12 cellular contexts compared by ENCODE assay signal in genomic region chr3:129623447-129624118, GRCh38. TPM values are rescaled to one million over a fixed set of nuclear protein-coding genes. Genes with fewer than 3 reads are reported as not detected.
DNase-seq lines count a peak whose midpoint lies in the region; ATAC-seq and TF ChIP-seq lines count a peak whose summit lies in the region.
"Had no signal": no experiment of that assay in that cellular context is flagged by ENCODE, and none has a peak within 500 bp of the region (broad histone marks: within the 10 kb centered on the region; RNA-seq: fewer than 3 reads in every experiment).

No MANE protein-coding gene starts in this region.

- H3K27me3 ChIP-seq in left lung, result no peaks in the 10 kb centered on the region
- H3K27me3 ChIP-seq in skeletal muscle tissue (ENCODE audit: control insufficient read depth in 3 of 3, insufficient read depth in 3 of 3, low read length in 3 of 3), result no peaks in the 10 kb centered on the region

- H3K9me3 Mint-ChIP-seq in chondrocyte (ENCODE audit: low read depth), result no peaks in the 10 kb centered on the region

- H3K27me3 Mint-ChIP-seq in chondrocyte (ENCODE audit: low read depth), result no peaks in the 10 kb centered on the region

- DNase-seq in chondrocyte (ENCODE audit: low spot score) (no peak), left lung (peak; percentile 73 to 84), NCI-H510A (lab: John Stamatoyannopoulos, UW) (no peak), cerebellum (ENCODE audit: low spot score) (no peak)
- DNase-seq: activated gamma-delta T cell; Calu3; NCI-H1436; stimulated activated CD4-positive, alpha-beta T cell treated with anti-CD3 and anti-CD28 coated beads, Interleukin-2, amount 100 ng/mL, for 24 hours had no signal

- H3K4me1 ChIP-seq in left lung (peaks cover 55 to 90% of the 10 kb centered on the region in 2 donors), skeletal muscle tissue (ENCODE audit: control insufficient read depth in 3 of 3, insufficient read depth in 3 of 3, low read length in 3 of 3) (peaks cover 64 to 73% (median 67%) of the 10 kb centered on the region in 3 donors)

- H3K27ac ChIP-seq in left lung (peak overlapping the region; percentile 97 to 98), skeletal muscle tissue (ENCODE audit: low read depth, low read length) (peak overlapping the region; percentile 84)

- H3K36me3 ChIP-seq in left lung (no peaks in the 10 kb centered on the region), skeletal muscle tissue (ENCODE audit: control insufficient read depth in 3 of 3, insufficient read depth in 3 of 3, low read length in 3 of 3) (no peaks in the 10 kb centered on the region)

- H3K4me3 Mint-ChIP-seq in chondrocyte (ENCODE audit: unreplicated experiment), result no peak overlapping the region

- H3K4me1 Mint-ChIP-seq in chondrocyte (ENCODE audit: low read depth), result peaks cover 69% of the 10 kb centered on the region

- no peaks in the 10 kb centered on the region for H3K36me3 Mint-ChIP-seq in chondrocyte (ENCODE audit: low read depth)

- peak overlapping the region in 2 of 3 donors; percentile 8 to 33 for H3K9ac ChIP-seq in skeletal muscle tissue (ENCODE audit: low read depth in 1 of 3, low read length in 3 of 3)

- no peaks in the 10 kb centered on the region for H3K9me3 ChIP-seq in left lung
- H3K9me3 ChIP-seq in skeletal muscle tissue (ENCODE audit: control insufficient read depth in 3 of 3, low read length in 3 of 3), result no peaks in the 10 kb centered on the region

- peak; percentile 7 for TF ChIP-seq CTCF in GM12873 (IDR thresholded peaks at IDR 0.05; ENCODE audit: insufficient read depth, low read depth, low read length, missing control alignments)
- no peak for TF ChIP-seq CTCF in chondrocyte (IDR thresholded peaks at IDR 0.05)
- no peak for TF ChIP-seq CTCF in left lung (IDR thresholded peaks at IDR 0.05)

- peak; percentile 3 for ATAC-seq in left lung
- ATAC-seq in HG03354 (IDR thresholded peaks at IDR 0.05; ENCODE audit: poor library complexity, severe bottlenecking, unreplicated experiment), result no peak
- ATAC-seq in HG03520 (IDR thresholded peaks at IDR 0.05; ENCODE audit: unreplicated experiment), result no peak

- H3K27ac Mint-ChIP-seq in chondrocyte (ENCODE audit: unreplicated experiment), result peak overlapping the region; percentile 73

- intact Hi-C loops in left lung (cut with DNase I), result no loop called here

- H3K4me3 ChIP-seq in left lung (no peak overlapping the region), skeletal muscle tissue (ENCODE audit: low read length in 3 of 3) (peak overlapping the region in 1 of 3 donors; percentile 35)

RNA-seq across cellular contexts. Expression of gene PLXND1, which starts 17.1 kb away (rescaled TPM):
- total RNA-seq in chondrocyte, result 267 to 284 TPM (median 270 TPM) in 3 replicates
- total RNA-seq in left lung, result 100 to 1,000 TPM; 198 to 259 TPM
- total RNA-seq in skeletal muscle tissue, result 92.4 TPM
- total RNA-seq in cerebellum, result 47.4 TPM

Comparison
In these comparisons a context has a peak if more than half of its experiments do, and no peak if none do; other contexts are left out.
1. DNase-seq: peak in left lung (2 of 2); none in chondrocyte (single experiment), NCI-H510A (single experiment) and cerebellum (single experiment).